ENCODE assay signal across 10 cellular contexts in the genomic region with DNA sequence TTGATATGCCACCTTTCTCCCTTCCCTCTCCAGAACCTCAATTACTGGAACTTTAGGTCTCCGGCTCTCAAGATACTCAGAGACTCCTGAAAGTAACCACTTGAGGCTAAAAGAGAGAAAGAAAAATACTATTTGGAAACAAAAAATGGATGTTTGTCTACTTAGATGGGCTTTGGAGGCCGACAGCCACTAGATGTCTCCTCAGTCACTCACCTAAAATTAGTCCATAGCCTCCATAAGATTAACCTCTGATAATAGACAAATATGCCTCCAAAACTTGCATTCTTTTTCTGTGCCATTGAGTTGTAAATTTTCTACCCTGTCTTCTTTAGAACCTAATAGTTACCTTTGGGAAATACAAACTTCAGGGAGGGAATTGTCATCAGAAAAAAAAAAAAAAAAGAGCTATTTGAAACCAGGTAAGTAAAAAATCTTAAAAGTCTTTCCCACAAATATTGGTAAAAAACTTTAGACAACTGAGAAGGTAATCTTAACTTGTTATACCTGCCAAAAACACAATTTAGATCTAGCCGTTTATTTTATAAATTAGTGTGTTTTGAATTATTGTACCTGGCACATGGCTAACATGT. TPM values are rescaled to one million over a fixed set of nuclear protein-coding genes. Genes with fewer than 3 reads are reported as not detected.
DNase-seq lines count a peak whose midpoint lies in the region; ATAC-seq, FAIRE-seq and TF ChIP-seq lines count a peak whose summit lies in the region.
"Had no signal": no experiment of that assay in that cellular context is flagged by ENCODE, and none has a peak within 500 bp of the region (broad histone marks: within the 10 kb centered on the region; RNA-seq: fewer than 3 reads in every experiment).

No MANE protein-coding gene starts in this region.

- FAIRE-seq in K562 (lab: Jason Lieb, UNC): peak; percentile 62
- FAIRE-seq: small intestine had no signal

- TF ChIP-seq POLR2A in K562 (conservative IDR thresholded peaks at IDR 0.05): no peak

- H4K20me1 ChIP-seq in Karpas-422 (ENCODE audit: insufficient read depth, low read depth, low read length) (no peaks in the 10 kb centered on the region), K562 (replicated peaks; ENCODE audit: control insufficient read depth, insufficient read depth, low read length) (no peaks in the 10 kb centered on the region)

- H3K36me3 Mint-ChIP-seq in nephron (ENCODE audit: low read depth): no peaks in the 10 kb centered on the region

- H3K36me3 ChIP-seq in Karpas-422 (ENCODE audit: insufficient read depth, low read length) (no peaks in the 10 kb centered on the region), K562 (ENCODE audit: control insufficient read depth, insufficient read depth, low read length) (no peaks in the 10 kb centered on the region)

- H3K27me3 ChIP-seq in Karpas-422 (ENCODE audit: low read length) (no peaks in the 10 kb centered on the region), K562 (ENCODE audit: control insufficient read depth in 2 of 2, insufficient read depth in 2 of 2, low read length in 2 of 2) (peaks cover 6 to 7% of the 10 kb centered on the region in 2 experiments)

- in situ Hi-C loops in K562 (cut with MboI): no loop called here

- H3K9me2 ChIP-seq in Karpas-422 (replicated peaks; ENCODE audit: insufficient read depth, low read length): no peaks in the 10 kb centered on the region

- H3K9ac ChIP-seq in Karpas-422 (ENCODE audit: low read length) (no peak overlapping the region), K562 (ENCODE audit: insufficient read depth in 1 of 2, low read depth in 2 of 2, low read length in 2 of 2) (no peak overlapping the region)

- peaks cover 35% of the 10 kb centered on the region for H3K27me3 Mint-ChIP-seq in nephron (ENCODE audit: low read depth)

- peak; percentile 63 to 75 for TF ChIP-seq RAD21 in K562 (CRISPR knock-in tag; conservative IDR thresholded peaks at IDR 0.05 in 1 of 2, IDR thresholded peaks at IDR 0.05 in 1 of 2)

- no peak for TF ChIP-seq EP300 in K562 (IDR thresholded peaks at IDR 0.05; ENCODE audit: low read length)

- H3K9me3 Mint-ChIP-seq in nephron: no peaks in the 10 kb centered on the region

- no peak overlapping the region for H3K27ac Mint-ChIP-seq in nephron

- DNase-seq in ELR (ENCODE audit: low read depth) (peak; percentile 54), Karpas-422 (peak; percentile 60), K562 (ENCODE audit: extremely low read depth in 1 of 4, low spot score in 3 of 4) (peak in 2 of 4 experiments; percentile 29 to 30), SK-N-DZ (ENCODE audit: low spot score) (no peak), NCI-H2029 treated with DMSO at 0.1 percent for 48 hours (lab: John Stamatoyannopoulos, UW) (no peak)
- DNase-seq: effector CD8-positive, alpha-beta T cell; small intestine had no signal

- no peak overlapping the region for H3K4me2 ChIP-seq in Karpas-422 (ENCODE audit: low read depth, low read length, poor library complexity, severe bottlenecking)
- no peak overlapping the region for H3K4me2 ChIP-seq in K562 (ENCODE audit: insufficient read depth, low read length)

- H3K9me3 ChIP-seq in Karpas-422 (ENCODE audit: low read length): no peaks in the 10 kb centered on the region
- H3K9me3 ChIP-seq in K562 (replicated peaks; ENCODE audit: control insufficient read depth, insufficient read depth, low read depth, low read length): no peaks in the 10 kb centered on the region

- no peaks in the 10 kb centered on the region for H3K9me1 ChIP-seq in K562 (ENCODE audit: control insufficient read depth, insufficient read depth, low read length)

- H3K4me1 Mint-ChIP-seq in nephron: no peaks in the 10 kb centered on the region

- 7% methylated on average over 3 of the region's 3 CpGs for WGBS in K562 (ENCODE audit: insufficient coverage, low coverage, missing lambda C conversion rate)

- no peak overlapping the region for H3K4me3 Mint-ChIP-seq in nephron

- H2AFZ ChIP-seq in Karpas-422 (ENCODE audit: low read length): 0 out of 2 replicates have a peak overlapping the region, but pooled peaks have one; percentile 39
- H2AFZ ChIP-seq in K562 (ENCODE audit: low read depth, low read length): peak overlapping the region; percentile 46; the same call in 1 of the 2 replicates

- H3K27ac ChIP-seq in Karpas-422 (ENCODE audit: low read length): no peak overlapping the region
- no peak overlapping the region for H3K27ac ChIP-seq in K562 (ENCODE audit: extremely low read depth, low read depth, low read length)

- no TSS peak for BruUV-seq in K562 (replicated peaks; lab: Mats Ljungman, UMichigan)

- POLR2A ChIA-PET in K562 (lab: Yijun Ruan, JAX): no interaction called here

- H3K4me1 ChIP-seq in Karpas-422 (ENCODE audit: low read length): no peaks in the 10 kb centered on the region
- no peaks in the 10 kb centered on the region; a peak in 1 of 5 replicates for H3K4me1 ChIP-seq in K562 (replicated peaks in 1 of 2; ENCODE audit: control insufficient read depth in 2 of 2, insufficient read depth in 2 of 2, low read length in 2 of 2)

- CTCF ChIA-PET in K562 (lab: Yijun Ruan, JAX; ENCODE audit: low intra/inter-chr PET ratio): interaction anchor here (1.0 to 2.9 kb wide), 3 partner anchors 24 to 71 kb away, joined by 4 to 29 read pairs (median 13); a partner anchor contains a TSS

- ATAC-seq in K562 (peak; percentile 82), HG03571 (IDR thresholded peaks at IDR 0.05; ENCODE audit: unreplicated experiment) (no peak), HG03342 (IDR thresholded peaks at IDR 0.05; ENCODE audit: unreplicated experiment) (no peak)

- TF ChIP-seq CTCF in K562 (IDR thresholded peaks at IDR 0.05 in 2 of 3, conservative IDR thresholded peaks at IDR 0.05 in 1 of 3; ENCODE audit: insufficient read depth in 2 of 3, low read depth in 1 of 3, low read length in 3 of 3): peak; percentile 36 to 79 (median 54); a peak in 5 of 6 replicates
- peak; percentile 20 to 35 (median 27) for TF ChIP-seq CTCF in nephron (IDR thresholded peaks at IDR 0.05; ENCODE audit: unreplicated experiment in 3 of 3)

- intact Hi-C loops in K562 (cut with micrococcal nuclease): loop anchor here (1.0 to 2.0 kb wide), 3 partner anchors 25 to 255 kb away; no protein-coding TSS in a partner anchor

- H3K4me3 ChIP-seq in Karpas-422 (ENCODE audit: low read length) (no peak overlapping the region), K562 (no peak overlapping the region)

- H3K79me2 ChIP-seq in Karpas-422 (ENCODE audit: low read length): no peaks in the 10 kb centered on the region
- no peaks in the 10 kb centered on the region for H3K79me2 ChIP-seq in K562 (ENCODE audit: control insufficient read depth, insufficient read depth, low read length)

RNA-seq across cellular contexts. Expression of a gene that starts 11.2 kb away (rescaled TPM):
- not detected in 2 replicates for total RNA-seq in Karpas-422 (2014; rRNA removed; shearing (Covaris generic); ENCODE audit: low replicate concordance)
- total RNA-seq in K562 (2011; cell fraction: chromatin; rRNA removed; ENCODE audit: low replicate concordance): 3.9 and 10.2 TPM in 2 replicates
- total RNA-seq in K562 (2011; cell fraction: nucleolus; rRNA removed): 12.1 and 13.5 TPM in 2 replicates
- 6.8 and 8.7 TPM in 2 replicates for total RNA-seq in K562 (2011; cell fraction: nucleoplasm; rRNA removed)
- total RNA-seq in K562 (2014; rRNA removed): 3.3 and 3.6 TPM in 2 replicates
- 0.77 and 1.1 TPM in 2 replicates for total RNA-seq in K562 (2014; rRNA removed; fragmentation: Illumina TruSeq; extraction: Trizol)
- total RNA-seq in K562 (2015; rRNA removed; fragmentation: Illumina TruSeq; extraction: Trizol): 0.80 and 1.1 TPM in 2 replicates
- total RNA-seq in K562 (2021): 3.2 and 3.6 TPM in 2 replicates
- polyA plus RNA-seq in K562 (2011; rRNA removed): 1.1 and 2.3 TPM in 2 replicates
- polyA plus RNA-seq in K562 (2011; cell fraction: cytosol; rRNA removed): 1.9 and 4.1 TPM in 2 replicates
- polyA plus RNA-seq in K562 (2011; cell fraction: nucleus; rRNA removed): 0.95 and 3.6 TPM in 2 replicates
- polyA plus RNA-seq in K562 (2012): 1.5 and 1.6 TPM in 2 replicates
- polyA plus RNA-seq in K562 (2014; fragmentation: Illumina TruSeq; extraction: Trizol): 2.2 and 2.3 TPM in 2 replicates
- polyA plus RNA-seq in K562 (2014; fragmentation: Nextera tagmentation; extraction: Ambion mirVana): under 1 TPM in 1 of 2 experiments, not detected in 1; 0.11 TPM
- 1.4 and 1.6 TPM in 2 replicates for polyA plus RNA-seq in K562 (2014; rRNA removed)
- polyA minus RNA-seq in K562 (2011; rRNA and poly(A)+ RNA removed): 2.4 and 11.1 TPM in 2 replicates
- polyA minus RNA-seq in K562 (2011; cell fraction: cytosol; rRNA and poly(A)+ RNA removed): 2.3 and 6.8 TPM in 2 replicates
- 1.6 and 2.2 TPM in 2 replicates for polyA minus RNA-seq in K562 (2011; cell fraction: nucleus; rRNA and poly(A)+ RNA removed)
- polyA plus RNA-seq in SK-N-DZ (2014; cell fraction: cytosol; rRNA removed): 10.7 and 11.9 TPM in 2 replicates
- polyA plus RNA-seq in SK-N-DZ (2014; cell fraction: nucleus; rRNA removed): 9.0 and 10.1 TPM in 2 replicates

RNA-seq across cellular contexts. Expression of a gene that starts 34.3 kb away (rescaled TPM):
- 100 and 124 TPM in 2 replicates for total RNA-seq in Karpas-422 (2014; rRNA removed; shearing (Covaris generic); ENCODE audit: low replicate concordance)
- total RNA-seq in K562 (2011; cell fraction: chromatin; rRNA removed; ENCODE audit: low replicate concordance): 104 and 158 TPM in 2 replicates
- 66.7 and 84.5 TPM in 2 replicates for total RNA-seq in K562 (2011; cell fraction: nucleolus; rRNA removed)
- 76.9 and 103 TPM in 2 replicates for total RNA-seq in K562 (2011; cell fraction: nucleoplasm; rRNA removed)
- total RNA-seq in K562 (2014; rRNA removed) (48.5 and 49.8 TPM in 2 replicates), K562 (2014; rRNA removed; fragmentation: Illumina TruSeq; extraction: Trizol) (29.2 and 34.0 TPM in 2 replicates), K562 (2015; rRNA removed; fragmentation: Illumina TruSeq; extraction: Trizol) (42.6 and 51.5 TPM in 2 replicates), K562 (2021) (64.7 and 68.8 TPM in 2 replicates)
- polyA plus RNA-seq in K562 (2011; rRNA removed) (73.0 and 100.0 TPM in 2 replicates), K562 (2014; fragmentation: Illumina TruSeq; extraction: Trizol) (62.7 and 65.1 TPM in 2 replicates), K562 (2014; fragmentation: Nextera tagmentation; extraction: Ambion mirVana) (10 to 100 TPM; 16.6 to 37.6 TPM), K562 (2014; rRNA removed) (66.3 and 74.4 TPM in 2 replicates)
- polyA plus RNA-seq in K562 (2011; cell fraction: cytosol; rRNA removed): 72.9 and 97.6 TPM in 2 replicates
- 309 and 379 TPM in 2 replicates for polyA plus RNA-seq in K562 (2011; cell fraction: nucleus; rRNA removed)
- 49.1 and 105 TPM in 2 replicates for polyA plus RNA-seq in K562 (2012)
- 30.3 and 39.6 TPM in 2 replicates for polyA minus RNA-seq in K562 (2011; rRNA and poly(A)+ RNA removed)
- polyA minus RNA-seq in K562 (2011; cell fraction: cytosol; rRNA and poly(A)+ RNA removed): 32.1 and 33.3 TPM in 2 replicates
- 47.8 and 79.8 TPM in 2 replicates for polyA minus RNA-seq in K562 (2011; cell fraction: nucleus; rRNA and poly(A)+ RNA removed)
- polyA plus RNA-seq in SK-N-DZ (2014; cell fraction: cytosol; rRNA removed): 88.5 and 96.7 TPM in 2 replicates
- 283 and 313 TPM in 2 replicates for polyA plus RNA-seq in SK-N-DZ (2014; cell fraction: nucleus; rRNA removed)

Comparison
In these comparisons a context has a peak if more than half of its experiments do, and no peak if none do; other contexts are left out.
1. DNase-seq: peak in ELR (single experiment) and Karpas-422 (single experiment); none in SK-N-DZ (single experiment) and NCI-H2029 treated with DMSO at 0.1 percent for 48 hours (single experiment).